ENCODE assay signal across 21 cellular contexts in the genomic region with DNA sequence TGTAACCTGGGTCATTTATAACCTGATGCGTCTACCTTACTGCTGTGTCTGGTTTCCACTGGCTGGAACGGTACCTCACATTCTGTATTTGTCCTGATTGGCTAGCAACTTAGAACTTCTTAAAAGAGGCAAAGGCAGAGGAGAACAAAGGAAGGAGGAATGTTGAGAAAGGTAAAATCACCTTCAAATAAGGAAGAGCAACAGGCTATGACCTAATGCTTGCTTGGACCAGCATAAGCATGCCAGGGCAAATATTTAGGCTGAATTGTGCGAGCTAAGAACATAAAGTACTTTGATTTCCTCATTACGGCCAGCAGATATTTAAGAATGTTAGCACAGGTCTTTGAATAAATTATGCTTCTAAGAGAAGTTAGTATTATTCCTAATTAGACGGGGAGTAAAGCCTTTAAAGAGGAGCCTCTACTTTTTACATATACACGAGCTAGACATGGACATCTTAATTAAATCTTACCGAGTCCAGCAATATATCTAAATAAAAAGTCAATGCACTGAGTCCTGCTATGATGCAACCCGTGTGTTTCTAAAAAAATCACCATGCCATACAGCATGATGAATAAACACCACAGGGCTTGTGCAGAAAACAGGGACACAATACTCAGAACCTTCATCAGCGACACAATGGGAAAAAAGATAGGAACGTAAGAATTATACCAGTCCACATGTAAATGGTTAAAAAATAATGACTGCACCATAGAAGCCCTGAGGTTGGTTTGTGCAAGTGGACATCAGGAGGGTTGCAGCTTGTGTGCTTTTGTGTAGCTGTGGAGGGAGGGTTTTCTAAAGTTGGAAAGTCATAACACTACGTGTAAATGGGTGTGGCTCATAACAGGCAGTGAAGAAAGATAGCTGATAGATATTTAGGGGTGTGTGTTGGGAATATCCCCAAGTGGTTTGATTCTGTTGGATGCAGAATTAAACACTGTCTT. TPM values are rescaled to one million over a fixed set of nuclear protein-coding genes. Genes with fewer than 3 reads are reported as not detected.
DNase-seq lines count a peak whose midpoint lies in the region; ATAC-seq, FAIRE-seq and TF ChIP-seq lines count a peak whose summit lies in the region.
"Had no signal": no experiment of that assay in that cellular context is flagged by ENCODE, and none has a peak within 500 bp of the region (broad histone marks: within the 10 kb centered on the region; RNA-seq: fewer than 3 reads in every experiment).

No MANE protein-coding gene starts in this region.

- WGBS in prostate gland: 56% methylated on average over 11 of the region's 11 CpGs

- H3K9me3 ChIP-seq in RWPE2 (ENCODE audit: severe bottlenecking): no peaks in the 10 kb centered on the region
- no peaks in the 10 kb centered on the region for H3K9me3 ChIP-seq in prostate gland
- H3K9me3 ChIP-seq: right atrium auricular region, SJCRH30, upper lobe of left lung had no signal

- FAIRE-seq in GM12892 (lab: Jason Lieb, UNC): no peak
- FAIRE-seq: G401.6, GM18507 had no signal

- no peak for TF ChIP-seq CTCF in RWPE2 (IDR thresholded peaks at IDR 0.05; ENCODE audit: poor library complexity, severe bottlenecking)
- TF ChIP-seq CTCF in epithelial cell of esophagus (IDR thresholded peaks at IDR 0.05; ENCODE audit: insufficient read depth, low read depth, low read length, missing control alignments): no peak
- TF ChIP-seq CTCF in prostate gland (IDR thresholded peaks at IDR 0.05): no peak

- H3K27me3 ChIP-seq in RWPE2 (ENCODE audit: insufficient read depth, poor library complexity, severe bottlenecking): no peaks in the 10 kb centered on the region
- no peaks in the 10 kb centered on the region for H3K27me3 ChIP-seq in prostate gland (replicated peaks; ENCODE audit: insufficient read depth)
- H3K27me3 ChIP-seq: right atrium auricular region, SJCRH30, upper lobe of left lung had no signal

- DNase-seq in GM12892 (ENCODE audit: insufficient read length) (no peak), RWPE2 (ENCODE audit: low spot score) (no peak), epithelial cell of esophagus (ENCODE audit: low read depth) (peak; percentile 74), prostate gland (ENCODE audit: low spot score) (peak; percentile 28), NCI-H146 (lab: John Stamatoyannopoulos, UW) (no peak)
- DNase-seq: activated CD4-positive, alpha-beta T cell treated with anti-CD3 and anti-CD28 coated beads, Interleukin-2, amount 10 ng/mL, durations not matched to agents 7 days and 5 days; CD8-positive, alpha-beta T cell; effector CD8-positive, alpha-beta T cell; mesenchymal stem cell; naive B cell; NCI-H1092; NCI-H2029; NCI-H345; PC-3; SJCRH30; upper lobe of left lung had no signal

- intact Hi-C loops in prostate gland (cut with DNase I): no loop called here

- H3K4me3 ChIP-seq in RWPE2 (ENCODE audit: severe bottlenecking) (no peak overlapping the region), epithelial cell of esophagus (ENCODE audit: low read length) (no peak overlapping the region), prostate gland (no peak overlapping the region)
- H3K4me3 ChIP-seq: right atrium auricular region, SJCRH30, upper lobe of left lung had no signal

- ATAC-seq in RWPE2 (ENCODE audit: low read depth) (peak; percentile 78), HG02870 (IDR thresholded peaks at IDR 0.05; ENCODE audit: unreplicated experiment) (no peak), SK-N-SH treated with all-trans-retinoic acid at 6 μM for 48 hours (no peak)
- ATAC-seq: CD8-positive, alpha-beta T cell; PC-3 had no signal

- TF ChIP-seq POLR2A in GM12892 (IDR thresholded peaks at IDR 0.05; ENCODE audit: low read depth, low read length) (0 out of 2 replicates have a peak, but pooled peaks have one; percentile 11), prostate gland (IDR thresholded peaks at IDR 0.05) (no peak)

- H3K4me1 ChIP-seq in RWPE2 (ENCODE audit: insufficient read depth, poor library complexity, severe bottlenecking) (peaks cover 18% of the 10 kb centered on the region), prostate gland (replicated peaks) (no peaks in the 10 kb centered on the region)
- H3K4me1 ChIP-seq: SJCRH30 had no signal

- H3K27ac ChIP-seq in RWPE2 (ENCODE audit: poor library complexity, severe bottlenecking) (peak overlapping the region; percentile 75), prostate gland (peak overlapping the region; percentile 59 to 66)
- H3K27ac ChIP-seq: right atrium auricular region, SJCRH30, upper lobe of left lung had no signal

- peaks cover 80% of the 10 kb centered on the region for H3K36me3 ChIP-seq in RWPE2 (ENCODE audit: low read depth)
- no peaks in the 10 kb centered on the region for H3K36me3 ChIP-seq in prostate gland

TF ChIP-seq in SK-N-SH treated with all-trans-retinoic acid at 6 μM for 48 hours, 23 proteins besides CTCF, POLR2A, EP300 and RAD21:
- TF ChIP-seq ZNF565 (CRISPR knock-in tag; conservative IDR thresholded peaks at IDR 0.05; ENCODE audit: low read depth) (no peak), GLIS3 (CRISPR knock-in tag; IDR thresholded peaks at IDR 0.05) (no peak), TCF4 (CRISPR knock-in tag; IDR thresholded peaks at IDR 0.05; ENCODE audit: borderline replicate concordance) (no peak), ZNF8 (CRISPR knock-in tag; IDR thresholded peaks at IDR 0.05) (no peak), POU6F1 (CRISPR knock-in tag; IDR thresholded peaks at IDR 0.05; ENCODE audit: borderline replicate concordance, low read depth) (no peak), ESRRG (CRISPR knock-in tag; IDR thresholded peaks at IDR 0.05) (no peak), ARNTL (CRISPR knock-in tag; IDR thresholded peaks at IDR 0.05; ENCODE audit: borderline replicate concordance, low read depth) (no peak), ISL1 (CRISPR knock-in tag; IDR thresholded peaks at IDR 0.05) (no peak), PATZ1 (CRISPR knock-in tag; IDR thresholded peaks at IDR 0.05; ENCODE audit: borderline replicate concordance) (no peak), RARB (CRISPR knock-in tag; IDR thresholded peaks at IDR 0.05) (no peak)
- TF ChIP-seq, protein P1, sequence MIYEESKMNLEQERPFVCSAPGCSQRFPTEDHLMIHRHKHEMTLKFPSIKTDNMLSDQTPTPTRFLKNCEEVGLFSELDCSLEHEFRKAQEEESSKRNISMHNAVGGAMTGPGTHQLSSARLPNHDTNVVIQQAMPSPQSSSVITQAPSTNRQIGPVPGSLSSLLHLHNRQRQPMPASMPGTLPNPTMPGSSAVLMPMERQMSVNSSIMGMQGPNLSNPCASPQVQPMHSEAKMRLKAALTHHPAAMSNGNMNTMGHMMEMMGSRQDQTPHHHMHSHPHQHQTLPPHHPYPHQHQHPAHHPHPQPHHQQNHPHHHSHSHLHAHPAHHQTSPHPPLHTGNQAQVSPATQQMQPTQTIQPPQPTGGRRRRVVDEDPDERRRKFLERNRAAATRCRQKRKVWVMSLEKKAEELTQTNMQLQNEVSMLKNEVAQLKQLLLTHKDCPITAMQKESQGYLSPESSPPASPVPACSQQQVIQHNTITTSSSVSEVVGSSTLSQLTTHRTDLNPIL (CRISPR knock-in tag; IDR thresholded peaks at IDR 0.05; ENCODE audit: low read depth): no peak

RNA-seq across cellular contexts. Expression of gene SEPTIN2, which starts 14.2 kb away (rescaled TPM):
- 241 TPM for polyA plus RNA-seq in GM12892 (2012; ENCODE audit: missing spikeins)
- total RNA-seq in prostate gland: 100 to 1,000 TPM; 202 to 284 TPM

RNA-seq across cellular contexts. Expression of gene HDLBP, which starts 14.5 kb away (rescaled TPM):
- polyA plus RNA-seq in GM12892 (2012; ENCODE audit: missing spikeins): 138 TPM
- 100 to 1,000 TPM; 529 to 612 TPM for total RNA-seq in prostate gland

RNA-seq across cellular contexts. Expression of gene FARP2, which starts 26.1 kb away (rescaled TPM):
- polyA plus RNA-seq in GM12892 (2012; ENCODE audit: missing spikeins): 26.3 TPM
- 10 to 100 TPM; 32.4 to 35.9 TPM for total RNA-seq in prostate gland

Comparison
In these comparisons a context has a peak if more than half of its experiments do, and no peak if none do; other contexts are left out.
1. DNase-seq: peak in epithelial cell of esophagus (single experiment) and prostate gland (single experiment); none in GM12892 (single experiment), RWPE2 (single experiment) and NCI-H146 (single experiment).